In genomic region chr9:124660341-124660801, GRCh38 we compare ENCODE assay signal across 8 cellular contexts.
DNase-seq lines count a peak whose midpoint lies in the region; ATAC-seq, FAIRE-seq and TF ChIP-seq lines count a peak whose summit lies in the region.

No MANE protein-coding gene starts in this region.

- H3K9ac ChIP-seq in astrocyte (ENCODE audit: low read length) (peak overlapping the region; percentile 98), iPS-20b (ENCODE audit: low read depth, low read length) (peak overlapping the region; percentile 77)

- peaks cover 71% of the 10 kb centered on the region for H3K79me2 ChIP-seq in astrocyte (ENCODE audit: insufficient read depth, low read length)

- H3K27me3 ChIP-seq in astrocyte (ENCODE audit: insufficient read depth, low read length): no peaks in the 10 kb centered on the region
- H3K27me3 ChIP-seq in iPS-20b (ENCODE audit: insufficient read depth, low read length): no peaks in the 10 kb centered on the region

- no peak for TF ChIP-seq CTCF in AG10803 (conservative IDR thresholded peaks at IDR 0.05; ENCODE audit: low read length)
- TF ChIP-seq CTCF in GM13976 (IDR thresholded peaks at IDR 0.05; ENCODE audit: borderline replicate concordance, control extremely low read depth, extremely low read depth, insufficient read depth, missing control alignments): no peak
- TF ChIP-seq CTCF in astrocyte (IDR thresholded peaks at IDR 0.05; ENCODE audit: insufficient read depth, low read depth, low read length): no peak

- H3K27ac Mint-ChIP-seq in astrocyte (ENCODE audit: unreplicated experiment): peak overlapping the region; percentile 99

- peaks cover 45% of the 10 kb centered on the region for H3K4me1 Mint-ChIP-seq in astrocyte (ENCODE audit: low read depth, unreplicated experiment)

- H3K4me3 ChIP-seq in AG10803 (ENCODE audit: low read length) (peak overlapping the region; percentile 69), astrocyte (ENCODE audit: insufficient read depth, low read depth, low read length) (peak overlapping the region; percentile 97), iPS-20b (ENCODE audit: low read length) (peak overlapping the region; percentile 75), skin epidermis (peak overlapping the region; percentile 30 to 57 (median 45))

- in situ Hi-C loops in GM13976 (cut with MboI; ENCODE audit: low sequenced_read_pairs, unreplicated experiment): no loop called here

- H3K36me3 ChIP-seq in astrocyte (ENCODE audit: insufficient read depth, low read length): no peaks in the 10 kb centered on the region
- no peaks in the 10 kb centered on the region for H3K36me3 ChIP-seq in iPS-20b (ENCODE audit: insufficient read depth, low read depth, low read length)

- peaks cover 13% of the 10 kb centered on the region for H4K20me1 ChIP-seq in astrocyte (ENCODE audit: insufficient read depth, low read length)

- H3K27ac ChIP-seq in astrocyte (ENCODE audit: low read depth, low read length): peak overlapping the region; percentile 98
- H3K27ac ChIP-seq in iPS-20b (ENCODE audit: low read length): peak overlapping the region; percentile 56
- H3K27ac ChIP-seq in skin epidermis: peak overlapping the region in 17 of 21 experiments; percentile 28 to 92 (median 82)

- no peaks in the 10 kb centered on the region for H3K9me3 Mint-ChIP-seq in astrocyte (ENCODE audit: unreplicated experiment)

- H3K4me3 Mint-ChIP-seq in astrocyte (ENCODE audit: unreplicated experiment): peak overlapping the region; percentile 92

- ATAC-seq in left lobe of liver: no peak

- H3K36me3 Mint-ChIP-seq in astrocyte (ENCODE audit: low read depth, unreplicated experiment): peaks cover 2% of the 10 kb centered on the region

- H3K27me3 Mint-ChIP-seq in astrocyte (ENCODE audit: low read depth, unreplicated experiment): no peaks in the 10 kb centered on the region

- no peak overlapping the region for H2AFZ ChIP-seq in astrocyte (ENCODE audit: low read depth, low read length)

- H3K4me1 ChIP-seq in astrocyte (ENCODE audit: insufficient read depth, low read length) (peaks cover 43% of the 10 kb centered on the region), iPS-20b (ENCODE audit: insufficient read depth, low read length) (peaks cover 35% of the 10 kb centered on the region)

- FAIRE-seq in astrocyte (lab: Jason Lieb, UNC): no peak

- H3K9me3 ChIP-seq in astrocyte (ENCODE audit: insufficient read depth, low read depth, low read length): no peaks in the 10 kb centered on the region
- no peaks in the 10 kb centered on the region for H3K9me3 ChIP-seq in iPS-20b (ENCODE audit: insufficient read depth, low read depth, low read length)

- peak overlapping the region; percentile 93 for H3K4me2 ChIP-seq in astrocyte (ENCODE audit: low read length)

- peak; percentile 78 for DNase-seq in AG10803 (ENCODE audit: low read depth)
- DNase-seq in GM13976 (ENCODE audit: low spot score): peak; percentile 15
- DNase-seq in NCI-H526 treated with DMSO at 0.1 percent for 48 hours (lab: John Stamatoyannopoulos, UW): peak; percentile 69
- peak; percentile 78 for DNase-seq in astrocyte (ENCODE audit: low read depth)
- no peak for DNase-seq in left lobe of liver (ENCODE audit: low spot score)
- DNase-seq in NCI-H187 (lab: John Stamatoyannopoulos, UW): no peak

Comparison
In these comparisons a context has a peak if more than half of its experiments do, and no peak if none do; other contexts are left out.
1. DNase-seq: peak in AG10803 (single experiment), GM13976 (single experiment), NCI-H526 treated with DMSO at 0.1 percent for 48 hours (single experiment) and astrocyte (single experiment); none in left lobe of liver (single experiment) and NCI-H187 (0 of 2).
2. H3K4me3 ChIP-seq: peak in every context shown above with its lines; median percentile 97 in astrocyte; 75 in iPS-20b; 69 in AG10803; 45 in skin epidermis.
3. Peak in every context shown above with its lines, with median percentiles within 50 percentile points of each other: H3K27ac ChIP-seq.